Comparison of ENCODE assay signal across 9 cellular contexts in genomic region chr1:223233410-223234163, GRCh38.
DNase-seq lines count a peak whose midpoint lies in the region; ATAC-seq, FAIRE-seq and TF ChIP-seq lines count a peak whose summit lies in the region.
"Had no signal": no experiment of that assay in that cellular context is flagged by ENCODE, and none has a peak within 500 bp of the region (broad histone marks: within the 10 kb centered on the region; RNA-seq: fewer than 3 reads in every experiment).

No MANE protein-coding gene starts in this region.

- peak overlapping the region; percentile 93 for H3K27ac ChIP-seq in KOPT-K1 (ENCODE audit: low read depth, low read length, poor library complexity, severe bottlenecking)
- H3K27ac ChIP-seq in mesenchymal stem cell (ENCODE audit: low read length, poor library complexity, severe bottlenecking): no peak overlapping the region

- FAIRE-seq in bronchial epithelial cell (lab: Jason Lieb, UNC): no peak
- FAIRE-seq: endometrium had no signal

- no peak overlapping the region for H2BK5ac ChIP-seq in mesenchymal stem cell (ENCODE audit: low read depth, low read length, poor library complexity, severe bottlenecking)

- no peaks in the 10 kb centered on the region for H3K36me3 ChIP-seq in KOPT-K1 (ENCODE audit: insufficient read depth, low read length)
- H3K36me3 ChIP-seq in bronchial epithelial cell (ENCODE audit: control insufficient read depth, insufficient read depth, low read length): no peaks in the 10 kb centered on the region
- H3K36me3 ChIP-seq in mesenchymal stem cell (ENCODE audit: control insufficient read depth in 1 of 2, insufficient read depth in 2 of 2, low read depth in 1 of 2, low read length in 2 of 2): no peaks in the 10 kb centered on the region

- no peaks in the 10 kb centered on the region for H3K27me3 ChIP-seq in bronchial epithelial cell (ENCODE audit: control insufficient read depth, insufficient read depth, low read length)
- H3K27me3 ChIP-seq in mesenchymal stem cell (ENCODE audit: control insufficient read depth in 1 of 2, insufficient read depth in 1 of 2, low read length in 2 of 2): no peaks in the 10 kb centered on the region

- no peaks in the 10 kb centered on the region for H3K79me1 ChIP-seq in mesenchymal stem cell (replicated peaks; ENCODE audit: low read length, poor library complexity, severe bottlenecking)

- H3K9me3 ChIP-seq in KOPT-K1 (ENCODE audit: insufficient read depth, low read length, poor library complexity, severe bottlenecking) (peaks cover 25% of the 10 kb centered on the region), mesenchymal stem cell (ENCODE audit: control insufficient read depth, low read length) (no peaks in the 10 kb centered on the region)

- DNase-seq in AG09319 (ENCODE audit: extremely low read depth, low read depth) (peak; percentile 23), bronchial epithelial cell (ENCODE audit: low read depth) (peak; percentile 95), mesenchymal stem cell (peak; percentile 65), immature natural killer cell (no peak), DMS53 (lab: John Stamatoyannopoulos, UW) (no peak), NCI-H526 treated with DMSO at 0.1 percent for 48 hours (lab: John Stamatoyannopoulos, UW) (no peak)

- peaks cover 10 to 27% of the 10 kb centered on the region in 2 donors for H3K4me1 Mint-ChIP-seq in immature natural killer cell

- H3K4me2 ChIP-seq in mesenchymal stem cell (ENCODE audit: low read length, poor library complexity, severe bottlenecking): no peak overlapping the region

- no peak overlapping the region for H4K91ac ChIP-seq in mesenchymal stem cell (ENCODE audit: low read length)

- peaks cover 0 to 5% (median 2%) of the 10 kb centered on the region in 3 donors for H3K27me3 Mint-ChIP-seq in immature natural killer cell (ENCODE audit: low read depth in 3 of 3)

- no peak overlapping the region for H3K4ac ChIP-seq in mesenchymal stem cell (ENCODE audit: low read depth in 1 of 2, low read length in 2 of 2)

- H3K4me3 ChIP-seq in bronchial epithelial cell (ENCODE audit: low read depth, low read length): no peak overlapping the region
- H3K4me3 ChIP-seq in mesenchymal stem cell (ENCODE audit: insufficient read depth in 1 of 2, low read depth in 1 of 2, low read length in 2 of 2): no peak overlapping the region

- H3K27ac Mint-ChIP-seq in immature natural killer cell: no peak overlapping the region

- TF ChIP-seq CTCF in AG09319 (IDR thresholded peaks at IDR 0.05; ENCODE audit: low read depth, low read length): no peak
- no peak for TF ChIP-seq CTCF in bronchial epithelial cell (IDR thresholded peaks at IDR 0.05; ENCODE audit: insufficient read depth, low read length, severe bottlenecking)

- H3K23ac ChIP-seq in mesenchymal stem cell (ENCODE audit: low read length in 2 of 2): no peak overlapping the region

- H2AK5ac ChIP-seq in mesenchymal stem cell (ENCODE audit: low read length, severe bottlenecking): no peak overlapping the region

- H2AFZ ChIP-seq in mesenchymal stem cell (ENCODE audit: low read depth, low read length): no peak overlapping the region

- peak overlapping the region in 1 of 2 experiments; percentile 44 for H3K18ac ChIP-seq in mesenchymal stem cell (ENCODE audit: low read depth in 1 of 2, low read length in 2 of 2)

- H2BK12ac ChIP-seq in mesenchymal stem cell (ENCODE audit: low read length in 2 of 2): peak overlapping the region in 1 of 2 experiments; percentile 3

- no peak overlapping the region for H2BK120ac ChIP-seq in mesenchymal stem cell (ENCODE audit: low read depth, low read length)

- H4K8ac ChIP-seq in mesenchymal stem cell (ENCODE audit: low read length): no peak overlapping the region

- WGBS in mesenchymal stem cell: 48% methylated on average over 8 of the region's 11 CpGs

- H3K9me3 Mint-ChIP-seq in immature natural killer cell: peaks cover 0 to 2% (median 0%) of the 10 kb centered on the region in 6 donors

- no peak for ATAC-seq in GM21381 (IDR thresholded peaks at IDR 0.05; ENCODE audit: unreplicated experiment)

- H2BK15ac ChIP-seq in mesenchymal stem cell (ENCODE audit: low read depth, poor library complexity, severe bottlenecking): no peak overlapping the region

- no peak overlapping the region for H3K4me3 Mint-ChIP-seq in immature natural killer cell

- no peaks in the 10 kb centered on the region for H3K36me3 Mint-ChIP-seq in immature natural killer cell

- peak overlapping the region in 1 of 2 experiments; percentile 88 for H3K14ac ChIP-seq in mesenchymal stem cell (ENCODE audit: low read length in 2 of 2)

- peaks cover 9% of the 10 kb centered on the region for H3K4me1 ChIP-seq in mesenchymal stem cell (ENCODE audit: control insufficient read depth, insufficient read depth, low read depth, low read length)

- H3K9ac ChIP-seq in mesenchymal stem cell (ENCODE audit: low read length): peak overlapping the region; percentile 28

Comparison
In these comparisons a context has a peak if more than half of its experiments do, and no peak if none do; other contexts are left out.
1. DNase-seq: peak in AG09319 (single experiment), bronchial epithelial cell (single experiment) and mesenchymal stem cell (single experiment); none in immature natural killer cell (0 of 3), DMS53 (single experiment) and NCI-H526 treated with DMSO at 0.1 percent for 48 hours (single experiment).